ENCODE assay signal across 8 cellular contexts in genomic region chr9:122464633-122465567, GRCh38. TPM values are rescaled to one million over a fixed set of nuclear protein-coding genes. Genes with fewer than 3 reads are reported as not detected.
DNase-seq lines count a peak whose midpoint lies in the region; ATAC-seq, FAIRE-seq and TF ChIP-seq lines count a peak whose summit lies in the region.

No MANE protein-coding gene starts in this region.

- H2AFZ ChIP-seq in DND-41 (ENCODE audit: low read depth, low read length): peak overlapping the region; percentile 70
- H2AFZ ChIP-seq in GM23338: peak overlapping the region; percentile 89
- H2AFZ ChIP-seq in osteoblast (ENCODE audit: low read length): peak overlapping the region; percentile 58

- no peaks in the 10 kb centered on the region for H3K9me3 ChIP-seq in DND-41 (ENCODE audit: insufficient read depth, low read length, severe bottlenecking)
- H3K9me3 ChIP-seq in MG63: peaks cover 2% of the 10 kb centered on the region; the same call in 1 of the 2 replicates
- H3K9me3 ChIP-seq in osteoblast (ENCODE audit: low read depth, low read length): peaks cover 6% of the 10 kb centered on the region
- H3K9me3 ChIP-seq in testis: no peaks in the 10 kb centered on the region

- peak; percentile 44 for FAIRE-seq in frontal cortex (lab: Jason Lieb, UNC)

- no peaks in the 10 kb centered on the region for H3K36me3 Mint-ChIP-seq in GM23338 (ENCODE audit: low read depth)

- H3K27ac Mint-ChIP-seq in GM23338: no peak overlapping the region; the same call in 1 of the 2 replicates

- DNase-seq in DND-41 (peak; percentile 71), GM23338 (ENCODE audit: low spot score) (peak; percentile 89), MG63 (peak; percentile 84), SIG-M5 (lab: John Stamatoyannopoulos, UW) (peak; percentile 2), frontal cortex (ENCODE audit: low spot score in 2 of 2) (peak; percentile 28 to 61), osteoblast (ENCODE audit: insufficient read length, low spot score, missing footprints) (peak; percentile 86), testis (peak; percentile 79)
- DNase-seq in activated effector memory CD4-positive, alpha-beta T cell treated with anti-CD3 and anti-CD28 coated beads, Interleukin-2, amount 50 U/mL, for 16 hours: peak; percentile 84

- no peaks in the 10 kb centered on the region; the same call in 2 of the 3 replicates for H3K4me1 Mint-ChIP-seq in GM23338

- peaks cover 42% of the 10 kb centered on the region for H3K9me3 Mint-ChIP-seq in GM23338

- no peak for TF ChIP-seq POLR2A in testis (IDR thresholded peaks at IDR 0.05)

- no peaks in the 10 kb centered on the region for H3F3A ChIP-seq in GM23338 (replicated peaks; ENCODE audit: low read depth)

- ATAC-seq in DND-41 (ENCODE audit: insufficient read depth, low read depth) (peak; percentile 89), GM23338 (peak; percentile 63)

- H3K27me3 Mint-ChIP-seq in GM23338 (ENCODE audit: insufficient read depth, low read depth, poor library complexity): peaks cover 2% of the 10 kb centered on the region

- H3K4me3 ChIP-seq in DND-41 (ENCODE audit: low read depth in 1 of 2, low read length in 2 of 2) (peak overlapping the region; percentile 8 to 54; a peak in 3 of 4 replicates), GM23338 (no peak overlapping the region), MG63 (peak overlapping the region; percentile 32), osteoblast (ENCODE audit: insufficient read depth, low read length) (peak overlapping the region; percentile 72), testis (no peak overlapping the region)

- WGBS in testis, 2 donors: 16 to 20% methylated on average over 10 of the region's 10 CpGs

- H3K36me3 ChIP-seq in DND-41 (ENCODE audit: insufficient read depth, low read length) (no peaks in the 10 kb centered on the region), GM23338 (ENCODE audit: insufficient read depth) (no peaks in the 10 kb centered on the region), MG63 (no peaks in the 10 kb centered on the region), osteoblast (ENCODE audit: insufficient read depth, low read length) (no peaks in the 10 kb centered on the region), testis (ENCODE audit: low read depth, missing control alignments) (no peaks in the 10 kb centered on the region)

- peaks cover 13% of the 10 kb centered on the region for H3K4me1 ChIP-seq in DND-41 (ENCODE audit: insufficient read depth, low read length)
- H3K4me1 ChIP-seq in GM23338 (ENCODE audit: insufficient read depth): no peaks in the 10 kb centered on the region
- H3K4me1 ChIP-seq in osteoblast (ENCODE audit: insufficient read depth, low read length): peaks cover 15% of the 10 kb centered on the region
- no peaks in the 10 kb centered on the region for H3K4me1 ChIP-seq in testis

- intact Hi-C loops in testis (cut with DNase I; ENCODE audit: low total_unique reads): loop anchor here (5.0 kb wide), 1 partner anchor 347 kb away; no protein-coding TSS in a partner anchor

- H3K9ac ChIP-seq in DND-41 (ENCODE audit: low read depth, low read length): peak overlapping the region; percentile 31

- H4K20me1 ChIP-seq in DND-41 (ENCODE audit: insufficient read depth, low read length) (no peaks in the 10 kb centered on the region), GM23338 (replicated peaks; ENCODE audit: insufficient read depth) (no peaks in the 10 kb centered on the region), osteoblast (ENCODE audit: insufficient read depth, low read length) (no peaks in the 10 kb centered on the region)

- no peaks in the 10 kb centered on the region for H3K9me2 ChIP-seq in GM23338 (ENCODE audit: insufficient read depth)

- peak; percentile 83 for TF ChIP-seq CTCF in DND-41 (IDR thresholded peaks at IDR 0.05; ENCODE audit: borderline replicate concordance, extremely low read depth, low read length, poor library complexity, severe bottlenecking)
- TF ChIP-seq CTCF in GM23338 (conservative IDR thresholded peaks at IDR 0.05; ENCODE audit: low read depth in 2 of 2): peak; percentile 78 to 82
- TF ChIP-seq CTCF in osteoblast (IDR thresholded peaks at IDR 0.05; ENCODE audit: extremely low read depth, low read depth, low read length): peak; percentile 95
- TF ChIP-seq CTCF in testis (IDR thresholded peaks at IDR 0.05): peak; percentile 65 to 90 (median 83)

- no peaks in the 10 kb centered on the region for H3K79me2 ChIP-seq in DND-41 (ENCODE audit: insufficient read depth, low read length)
- no peaks in the 10 kb centered on the region for H3K79me2 ChIP-seq in GM23338 (replicated peaks; ENCODE audit: insufficient read depth)
- no peaks in the 10 kb centered on the region for H3K79me2 ChIP-seq in osteoblast (ENCODE audit: insufficient read depth, low read length)

- peak overlapping the region; percentile 63 for H3K4me2 ChIP-seq in DND-41 (ENCODE audit: insufficient read depth, low read length)
- no peak overlapping the region for H3K4me2 ChIP-seq in GM23338
- peak overlapping the region; percentile 69 for H3K4me2 ChIP-seq in osteoblast (ENCODE audit: insufficient read depth, low read length)

- peak overlapping the region; percentile 37; the same call in 1 of the 2 replicates for H3K27ac ChIP-seq in DND-41 (ENCODE audit: low read length)
- no peak overlapping the region for H3K27ac ChIP-seq in GM23338 (ENCODE audit: low read depth)
- H3K27ac ChIP-seq in osteoblast (ENCODE audit: low read depth, low read length): peak overlapping the region; percentile 38
- no peak overlapping the region for H3K27ac ChIP-seq in testis

- H3K4me3 Mint-ChIP-seq in GM23338: no peak overlapping the region

- H3K27me3 ChIP-seq in DND-41 (ENCODE audit: insufficient read depth, low read length, poor library complexity) (peaks cover 5% of the 10 kb centered on the region), GM23338 (ENCODE audit: insufficient read depth) (no peaks in the 10 kb centered on the region), MG63 (peaks cover 15% of the 10 kb centered on the region), osteoblast (ENCODE audit: insufficient read depth, low read length) (peaks cover 25% of the 10 kb centered on the region), testis (no peaks in the 10 kb centered on the region)

TF ChIP-seq in GM23338, 12 proteins besides CTCF, POLR2A, EP300 and RAD21:
- TF ChIP-seq ZNF114 (CRISPR knock-in tag; IDR thresholded peaks at IDR 0.05) (no peak), STAT1 (IDR thresholded peaks at IDR 0.05; ENCODE audit: unreplicated experiment) (no peak), ZNF331 (CRISPR knock-in tag; IDR thresholded peaks at IDR 0.05; ENCODE audit: low read depth) (no peak), POLR2AphosphoS5 (IDR thresholded peaks at IDR 0.05; ENCODE audit: low read depth) (no peak), EZH2 (IDR thresholded peaks at IDR 0.05; ENCODE audit: low read depth, unreplicated experiment) (no peak)

RNA-seq across cellular contexts. Expression of gene OR1J1, which starts 12.8 kb away (rescaled TPM):
- not detected in 2 replicates for total RNA-seq in GM23338 (2014; rRNA removed; shearing (Covaris generic))
- polyA plus RNA-seq in GM23338 (2016; fragmentation: Nextera tagmentation; extraction: Ambion mirVana): not detected in 2 replicates
- not detected in 2 replicates for total RNA-seq in MG63 (2014; rRNA removed; shearing (Covaris generic); ENCODE audit: low replicate concordance)
- not detected for total RNA-seq in frontal cortex
- not detected in 2 replicates for total RNA-seq in osteoblast
- not detected for total RNA-seq in testis
- polyA plus RNA-seq in testis (ENCODE audit: insufficient read depth, low read depth, low replicate concordance): not detected

RNA-seq across cellular contexts. Expression of gene OR1J2, which starts 45.7 kb away (rescaled TPM):
- total RNA-seq in GM23338 (2014; rRNA removed; shearing (Covaris generic)): not detected in 2 replicates
- not detected in 2 replicates for polyA plus RNA-seq in GM23338 (2016; fragmentation: Nextera tagmentation; extraction: Ambion mirVana)
- total RNA-seq in MG63 (2014; rRNA removed; shearing (Covaris generic); ENCODE audit: low replicate concordance): not detected in 2 replicates
- not detected for total RNA-seq in frontal cortex
- total RNA-seq in osteoblast: 0.29 TPM in 1 of 2 replicates, not detected in the other
- total RNA-seq in testis: 1 to 10 TPM in 1 of 2 donors, under 1 TPM in 1; 0.62 to 1.6 TPM
- not detected for polyA plus RNA-seq in testis (ENCODE audit: insufficient read depth, low read depth, low replicate concordance)

RNA-seq across cellular contexts. Expression of gene OR1J4, which starts 54.0 kb away (rescaled TPM):
- total RNA-seq in GM23338 (2014; rRNA removed; shearing (Covaris generic)): not detected in 2 replicates
- polyA plus RNA-seq in GM23338 (2016; fragmentation: Nextera tagmentation; extraction: Ambion mirVana) (not detected in 2 replicates), testis (ENCODE audit: insufficient read depth, low read depth, low replicate concordance) (not detected)
- total RNA-seq in MG63 (2014; rRNA removed; shearing (Covaris generic); ENCODE audit: low replicate concordance): not detected in 2 replicates
- total RNA-seq in frontal cortex (not detected), osteoblast (not detected in 2 replicates), testis (under 1 TPM; 0.74 to 0.87 TPM)

Comparison
In these comparisons a context has a peak if more than half of its experiments do, and no peak if none do; other contexts are left out.
1. DNase-seq: peak in every context shown above with its lines; median percentile 89 in GM23338; 86 in osteoblast; 84 in MG63; 84 in activated effector memory CD4-positive, alpha-beta T cell treated with anti-CD3 and anti-CD28 coated beads, Interleukin-2, amount 50 U/mL, for 16 hours; 79 in testis; 71 in DND-41; 44 in frontal cortex; 2 in SIG-M5.
2. H3K27ac ChIP-seq: peak in DND-41 (single experiment) and osteoblast (single experiment); none in GM23338 (single experiment) and testis (0 of 2).
3. H3K4me3 ChIP-seq: peak in DND-41 (2 of 2), MG63 (single experiment) and osteoblast (single experiment); none in GM23338 (single experiment) and testis (0 of 2).
4. Peak in every context shown above with its lines, with median percentiles within 50 percentile points of each other: H2AFZ ChIP-seq and CTCF ChIP-seq.